ENCODE assay signal across 8 cellular contexts in the genomic region with DNA sequence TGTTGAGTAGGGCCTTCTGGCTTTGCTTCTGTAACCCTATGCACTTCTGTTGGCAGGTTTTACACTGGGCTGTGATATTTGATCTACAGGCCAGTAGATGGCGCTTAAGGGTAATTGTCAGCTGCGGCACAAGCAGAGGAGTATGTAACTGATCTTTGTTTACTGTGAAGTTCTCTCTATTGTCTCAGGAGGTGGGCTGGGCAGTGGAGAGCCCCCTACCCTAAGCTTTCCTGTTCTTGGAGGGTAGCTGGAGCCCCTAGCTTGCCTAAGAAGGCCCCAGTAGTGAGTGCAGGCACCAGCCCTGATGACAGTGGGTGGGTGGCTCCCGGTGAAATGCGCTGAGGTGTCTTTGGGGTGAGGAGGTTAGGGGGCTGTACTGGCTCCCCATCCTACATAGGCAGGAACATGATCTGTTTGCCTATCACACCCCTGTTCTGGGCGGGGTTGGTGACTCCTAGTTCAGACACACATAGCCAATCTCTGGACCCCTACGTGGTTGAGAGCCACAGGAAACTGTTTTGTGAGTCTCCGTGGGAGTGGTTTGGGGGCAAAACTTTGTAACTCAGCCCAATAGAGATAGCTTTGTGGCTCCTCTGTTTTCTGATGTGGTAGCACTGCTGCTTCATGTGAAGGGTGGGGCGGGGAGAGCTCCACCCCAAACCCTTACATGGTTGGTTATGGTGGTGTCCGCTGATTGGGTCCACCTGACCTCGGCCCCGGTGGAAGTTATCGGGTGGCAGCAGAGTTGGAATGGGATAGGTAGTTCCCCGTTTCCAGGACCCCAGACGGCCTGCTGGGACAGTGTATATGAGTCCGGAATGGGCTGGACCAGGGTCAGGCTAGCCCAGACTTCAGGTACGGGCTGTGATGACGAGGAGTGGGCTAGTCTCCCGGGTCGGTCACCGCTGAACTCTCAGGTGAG.
A peak's percentile ranks its signal among the peaks of the same experiment; 100 is the strongest.
DNase-seq lines count a peak whose midpoint lies in the region; ATAC-seq, FAIRE-seq and TF ChIP-seq lines count a peak whose summit lies in the region.

No MANE protein-coding gene starts in this region.

- no CpG with 5 or more reads among the region's 20 CpGs for whole genome bisulfite sequencing in iPS DF 6.9 (ENCODE audit: insufficient coverage, insufficient read length)

- peaks cover 4% of the 10 kb centered on the region for H3K4me1 ChIP-seq in iPS DF 6.9 (ENCODE audit: control insufficient read depth, insufficient read depth, low read length)
- peaks cover 18 to 39% of the 10 kb centered on the region in 2 donors for H3K4me1 ChIP-seq in gastrocnemius medialis

- H3K4me3 ChIP-seq in iPS DF 6.9 (ENCODE audit: low read length) = peak overlapping the region; percentile 62; the same call in 1 of the 2 replicates
- H3K4me3 ChIP-seq in gastrocnemius medialis = peak overlapping the region; percentile 52 to 69 (median 56)

- DNase-seq in D721Med (ENCODE audit: insufficient read length, low spot score) (peak; percentile 18), NAMALWA (ENCODE audit: low spot score) (peak; percentile 75), T-helper 22 cell (ENCODE audit: low read depth) (peak; percentile 88), astrocyte of the hippocampus (ENCODE audit: low read depth, low spot score) (peak; percentile 80), iPS DF 6.9 (ENCODE audit: low read depth, low spot score) (no peak), gastrocnemius medialis (peak; percentile 53 to 58)

- no peak for FAIRE-seq in D721Med (lab: Jason Lieb, UNC)

- intact Hi-C loops in gastrocnemius medialis (cut with DNase I; ENCODE audit: low total_unique reads) = loop anchor here (1.0 to 2.0 kb wide), 4 partner anchors 60 to 434 kb away; partner anchors contain the start of gene SLFN11

- in situ Hi-C loops in gastrocnemius medialis (cut with MboI; ENCODE audit: low sequenced_read_pairs in 4 of 4) = loop anchor here (5.0 to 10.0 kb wide), 3 partner anchors 219 to 432 kb away; partner anchors contain the start of gene SLFN12L (in 2 of the 4)

- H3K27ac ChIP-seq in iPS DF 6.9 (ENCODE audit: low read length) (no peak overlapping the region), gastrocnemius medialis (peak overlapping the region; percentile 79 to 88 (median 85))

- H3K9me3 ChIP-seq in iPS DF 6.9 (ENCODE audit: control insufficient read depth, insufficient read depth, low read length) (no peaks in the 10 kb centered on the region), gastrocnemius medialis (no peaks in the 10 kb centered on the region)

- H3K27me3 ChIP-seq in iPS DF 6.9 (ENCODE audit: control insufficient read depth, insufficient read depth, low read length) (peaks cover 5% of the 10 kb centered on the region; the same call in 1 of the 2 replicates), gastrocnemius medialis (no peaks in the 10 kb centered on the region)

- TF ChIP-seq CTCF in D721Med (IDR thresholded peaks at IDR 0.05; ENCODE audit: insufficient read depth, missing control alignments) = peak; percentile 95
- TF ChIP-seq CTCF in gastrocnemius medialis (IDR thresholded peaks at IDR 0.05 in 4 of 5, conservative IDR thresholded peaks at IDR 0.05 in 1 of 5) = peak; percentile 67 to 85 (median 80)

- TF ChIP-seq POLR2A in gastrocnemius medialis (IDR thresholded peaks at IDR 0.05) = peak; percentile 18 to 72

- no peaks in the 10 kb centered on the region for H3K36me3 ChIP-seq in iPS DF 6.9 (ENCODE audit: control insufficient read depth, insufficient read depth, low read length)
- H3K36me3 ChIP-seq in gastrocnemius medialis = no peaks in the 10 kb centered on the region

- peak; percentile 80 for ATAC-seq in GM21723 (IDR thresholded peaks at IDR 0.05; ENCODE audit: unreplicated experiment)
- ATAC-seq in gastrocnemius medialis = peak; percentile 64 to 86
- no peak for ATAC-seq in HG02970 (IDR thresholded peaks at IDR 0.05; ENCODE audit: low FRiP score, unreplicated experiment)
